Comparison of ENCODE assay signal across 1 cellular context in genomic region chr10:128050937-128051336, GRCh38.
A peak's percentile ranks its signal among the peaks of the same experiment; 100 is the strongest.
TF ChIP-seq lines count a peak whose summit lies in the region.

No MANE protein-coding gene starts in this region.

TF ChIP-seq in GM12878, 131 proteins besides CTCF, POLR2A, EP300 and RAD21:
- TF ChIP-seq, protein P1, sequence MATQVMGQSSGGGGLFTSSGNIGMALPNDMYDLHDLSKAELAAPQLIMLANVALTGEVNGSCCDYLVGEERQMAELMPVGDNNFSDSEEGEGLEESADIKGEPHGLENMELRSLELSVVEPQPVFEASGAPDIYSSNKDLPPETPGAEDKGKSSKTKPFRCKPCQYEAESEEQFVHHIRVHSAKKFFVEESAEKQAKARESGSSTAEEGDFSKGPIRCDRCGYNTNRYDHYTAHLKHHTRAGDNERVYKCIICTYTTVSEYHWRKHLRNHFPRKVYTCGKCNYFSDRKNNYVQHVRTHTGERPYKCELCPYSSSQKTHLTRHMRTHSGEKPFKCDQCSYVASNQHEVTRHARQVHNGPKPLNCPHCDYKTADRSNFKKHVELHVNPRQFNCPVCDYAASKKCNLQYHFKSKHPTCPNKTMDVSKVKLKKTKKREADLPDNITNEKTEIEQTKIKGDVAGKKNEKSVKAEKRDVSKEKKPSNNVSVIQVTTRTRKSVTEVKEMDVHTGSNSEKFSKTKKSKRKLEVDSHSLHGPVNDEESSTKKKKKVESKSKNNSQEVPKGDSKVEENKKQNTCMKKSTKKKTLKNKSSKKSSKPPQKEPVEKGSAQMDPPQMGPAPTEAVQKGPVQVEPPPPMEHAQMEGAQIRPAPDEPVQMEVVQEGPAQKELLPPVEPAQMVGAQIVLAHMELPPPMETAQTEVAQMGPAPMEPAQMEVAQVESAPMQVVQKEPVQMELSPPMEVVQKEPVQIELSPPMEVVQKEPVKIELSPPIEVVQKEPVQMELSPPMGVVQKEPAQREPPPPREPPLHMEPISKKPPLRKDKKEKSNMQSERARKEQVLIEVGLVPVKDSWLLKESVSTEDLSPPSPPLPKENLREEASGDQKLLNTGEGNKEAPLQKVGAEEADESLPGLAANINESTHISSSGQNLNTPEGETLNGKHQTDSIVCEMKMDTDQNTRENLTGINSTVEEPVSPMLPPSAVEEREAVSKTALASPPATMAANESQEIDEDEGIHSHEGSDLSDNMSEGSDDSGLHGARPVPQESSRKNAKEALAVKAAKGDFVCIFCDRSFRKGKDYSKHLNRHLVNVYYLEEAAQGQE (IDR thresholded peaks at IDR 0.05; ENCODE audit: low read depth, low read length), result no peak
- TF ChIP-seq JUND (IDR thresholded peaks at IDR 0.05; ENCODE audit: low read depth, low read length), result no peak
- no peak for TF ChIP-seq NFYA (IDR thresholded peaks at IDR 0.05; ENCODE audit: borderline replicate concordance, low read depth, low read length)
- TF ChIP-seq EED (IDR thresholded peaks at IDR 0.05; ENCODE audit: low read depth), result 0 out of 2 replicates have a peak, but pooled peaks have one; percentile 20
- TF ChIP-seq HSF1 (IDR thresholded peaks at IDR 0.05; ENCODE audit: low read depth, low read length), result no peak
- no peak for TF ChIP-seq HDAC2 (IDR thresholded peaks at IDR 0.05)
- TF ChIP-seq ETV6 (conservative IDR thresholded peaks at IDR 0.05 in 1 of 2, IDR thresholded peaks at IDR 0.05 in 1 of 2; ENCODE audit: borderline replicate concordance in 1 of 2, low read depth in 1 of 2), result peak in 1 of 2 experiments; percentile 42; a peak in 1 of 4 replicates
- TF ChIP-seq LARP7 (IDR thresholded peaks at IDR 0.05), result no peak
- TF ChIP-seq IKZF1 (conservative IDR thresholded peaks at IDR 0.05), result peak; percentile 36; the same call in 1 of the 2 replicates
- peak; percentile 33; the same call in 1 of the 2 replicates for TF ChIP-seq JUNB (IDR thresholded peaks at IDR 0.05)
- TF ChIP-seq NFXL1 (IDR thresholded peaks at IDR 0.05; ENCODE audit: borderline replicate concordance), result no peak
